13 cellular contexts compared by ENCODE assay signal in the genomic region with DNA sequence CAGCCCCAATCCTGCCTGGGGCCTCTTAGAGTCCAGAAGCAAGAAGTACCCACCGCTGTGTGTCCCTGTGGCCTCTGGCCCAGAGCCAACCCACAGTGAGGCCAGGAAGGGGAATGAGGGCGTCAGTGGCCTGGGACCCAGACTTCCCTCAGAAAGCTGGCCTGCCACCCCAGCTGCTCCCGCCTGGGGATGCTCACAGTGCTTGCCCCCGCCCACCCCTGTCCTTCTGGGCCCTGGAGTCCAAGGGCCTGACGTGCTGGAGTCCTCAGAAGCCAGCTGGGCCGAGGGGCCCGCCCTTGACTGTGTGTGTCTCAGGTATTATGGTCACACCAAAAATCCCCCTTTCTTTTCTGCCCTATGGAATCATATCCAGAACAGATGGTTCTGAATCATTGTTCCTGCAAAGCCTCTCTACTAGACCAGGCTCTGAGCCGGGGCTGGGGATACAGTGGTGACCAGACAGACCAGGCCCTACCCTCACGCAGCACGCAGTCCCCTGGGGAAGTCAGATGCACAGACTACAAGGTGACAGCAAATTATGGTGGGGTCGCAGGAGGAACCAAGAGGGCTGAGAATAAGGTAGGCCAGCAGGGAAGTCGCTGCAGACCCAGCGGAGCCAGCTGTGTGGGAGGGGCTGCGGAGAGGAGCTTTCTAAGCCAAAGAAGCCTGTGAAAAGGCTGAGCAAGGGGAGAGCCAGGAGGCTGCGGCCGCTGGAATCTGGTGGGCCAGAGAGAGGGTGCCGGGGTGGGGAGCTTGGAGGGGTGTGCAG.
DNase-seq lines count a peak whose midpoint lies in the region; ATAC-seq and TF ChIP-seq lines count a peak whose summit lies in the region.
"Had no signal": no experiment of that assay in that cellular context is flagged by ENCODE, and none has a peak within 500 bp of the region (broad histone marks: within the 10 kb centered on the region; RNA-seq: fewer than 3 reads in every experiment).

No MANE protein-coding gene starts in this region.

- H3K36me3 Mint-ChIP-seq in neural progenitor cell: peaks cover 25% of the 10 kb centered on the region

- no peaks in the 10 kb centered on the region for H3K36me3 ChIP-seq in BE2C
- H3K36me3 ChIP-seq in neural progenitor cell: no peaks in the 10 kb centered on the region

- H3F3A ChIP-seq in neural progenitor cell (ENCODE audit: low read depth): no peaks in the 10 kb centered on the region

- H3K4me1 ChIP-seq in BE2C: no peaks in the 10 kb centered on the region; the same call in 1 of the 2 replicates
- H3K4me1 ChIP-seq in neural progenitor cell: peaks cover 9% of the 10 kb centered on the region

- no peak for ATAC-seq in HG02981 (IDR thresholded peaks at IDR 0.05; ENCODE audit: unreplicated experiment)
- no peak for ATAC-seq in GM21423 (IDR thresholded peaks at IDR 0.05; ENCODE audit: unreplicated experiment)

- H3K4me3 ChIP-seq in BE2C (ENCODE audit: low read depth, low read length): no peak overlapping the region
- H3K4me3 ChIP-seq in neural progenitor cell: no peak overlapping the region

- peak; percentile 31 for DNase-seq in BE2C
- DNase-seq in NCI-H82 treated with DMSO at 0.1 percent for 48 hours (lab: John Stamatoyannopoulos, UW; ENCODE audit: unreplicated experiment): peak; percentile 29
- DNase-seq in fibroblast of gingiva (ENCODE audit: low read depth): peak; percentile 30
- peak; percentile 55 for DNase-seq in neural progenitor cell (ENCODE audit: low spot score)
- DNase-seq in NCI-H774 (lab: John Stamatoyannopoulos, UW): no peak
- no peak for DNase-seq in stimulated activated CD4-positive, alpha-beta T cell treated with anti-CD3 and anti-CD28 coated beads, Interleukin-4, amount 100 ng/mL, for 1 hour
- DNase-seq: activated effector memory CD4-positive, alpha-beta T cell treated with Interleukin-2 at 50 U/mL for 16 hours; CD4-positive, alpha-beta memory T cell; mammary epithelial cell; T1000 had no signal

- H3K27me3 Mint-ChIP-seq in neural progenitor cell (ENCODE audit: insufficient read depth, low read depth): peaks cover 8% of the 10 kb centered on the region
- H3K27me3 Mint-ChIP-seq: CD4-positive, alpha-beta memory T cell had no signal

- no peak overlapping the region for H3K27ac ChIP-seq in neural progenitor cell
- H3K27ac ChIP-seq: epithelial cell of prostate had no signal

- peak overlapping the region; percentile 90 for H3K27ac Mint-ChIP-seq in neural progenitor cell

- H3K4me1 Mint-ChIP-seq in neural progenitor cell: peaks cover 34% of the 10 kb centered on the region

- no peaks in the 10 kb centered on the region for H3K27me3 ChIP-seq in BE2C
- no peaks in the 10 kb centered on the region for H3K27me3 ChIP-seq in neural progenitor cell

- peaks cover 8% of the 10 kb centered on the region for H3K9me3 Mint-ChIP-seq in neural progenitor cell

- H3K4me2 ChIP-seq in neural progenitor cell: peak overlapping the region; percentile 3

- no peaks in the 10 kb centered on the region for H4K20me1 ChIP-seq in neural progenitor cell (ENCODE audit: low read depth)

- TF ChIP-seq CTCF in BE2C (IDR thresholded peaks at IDR 0.05; ENCODE audit: low read depth, low read length): no peak
- TF ChIP-seq CTCF in neural progenitor cell (IDR thresholded peaks at IDR 0.05): no peak

- H3K9me3 ChIP-seq in BE2C: no peaks in the 10 kb centered on the region
- H3K9me3 ChIP-seq in neural progenitor cell (ENCODE audit: low read depth): no peaks in the 10 kb centered on the region

- no peak overlapping the region for H3K9ac ChIP-seq in neural progenitor cell

- no peak overlapping the region for H2AFZ ChIP-seq in neural progenitor cell (replicated peaks)

- H3K4me3 Mint-ChIP-seq in neural progenitor cell: no peak overlapping the region
- H3K4me3 Mint-ChIP-seq: CD4-positive, alpha-beta memory T cell had no signal

- H3K79me2 ChIP-seq in neural progenitor cell (ENCODE audit: low read depth): no peaks in the 10 kb centered on the region

Comparison
In these comparisons a context has a peak if more than half of its experiments do, and no peak if none do; other contexts are left out.
1. DNase-seq: peak in BE2C (single experiment), NCI-H82 treated with DMSO at 0.1 percent for 48 hours (single experiment), fibroblast of gingiva (single experiment) and neural progenitor cell (single experiment); none in NCI-H774 (single experiment) and stimulated activated CD4-positive, alpha-beta T cell treated with anti-CD3 and anti-CD28 coated beads, Interleukin-4, amount 100 ng/mL, for 1 hour (single experiment).